In genomic region chr1:116390195-116390594, GRCh38 we compare ENCODE assay signal across 12 cellular contexts. TPM values are rescaled to one million over a fixed set of nuclear protein-coding genes. Genes with fewer than 3 reads are reported as not detected.
A peak's percentile ranks its signal among the peaks of the same experiment; 100 is the strongest.
DNase-seq lines count a peak whose midpoint lies in the region; ATAC-seq and TF ChIP-seq lines count a peak whose summit lies in the region.
"Had no signal": no experiment of that assay in that cellular context is flagged by ENCODE, and none has a peak within 500 bp of the region (broad histone marks: within the 10 kb centered on the region; RNA-seq: fewer than 3 reads in every experiment).

No MANE protein-coding gene starts in this region.

- TF ChIP-seq POLR2A in gastrocnemius medialis (IDR thresholded peaks at IDR 0.05) = peak in 1 of 2 donors; percentile 7

- no peaks in the 10 kb centered on the region for H3K4me1 ChIP-seq in gastrocnemius medialis
- H3K4me1 ChIP-seq: SJSA1 had no signal

- in situ Hi-C loops in gastrocnemius medialis (cut with MboI; ENCODE audit: low sequenced_read_pairs in 4 of 4) = no loop called here

- H3K4me3 ChIP-seq in gastrocnemius medialis = no peak overlapping the region
- H3K4me3 ChIP-seq: SJSA1 had no signal

- H3K9me3 ChIP-seq in gastrocnemius medialis = no peaks in the 10 kb centered on the region
- H3K9me3 ChIP-seq: SJSA1 had no signal

- H3K36me3 ChIP-seq in gastrocnemius medialis = peaks cover 6 to 94% of the 10 kb centered on the region in 2 donors

- ATAC-seq in GM19351 (IDR thresholded peaks at IDR 0.05; ENCODE audit: unreplicated experiment) = peak; percentile 99
- peak; percentile 94 for ATAC-seq in HG02870 (IDR thresholded peaks at IDR 0.05; ENCODE audit: unreplicated experiment)
- ATAC-seq in gastrocnemius medialis = peak; percentile 54 to 68
- no peak for ATAC-seq in GM21576 (IDR thresholded peaks at IDR 0.05; ENCODE audit: unreplicated experiment)

- intact Hi-C loops in gastrocnemius medialis (cut with DNase I; ENCODE audit: low total_unique reads) = no loop called here

- no peaks in the 10 kb centered on the region for H3K27me3 ChIP-seq in gastrocnemius medialis
- H3K27me3 ChIP-seq: SJSA1 had no signal

- peak; percentile 20 for DNase-seq in activated CD4-positive, alpha-beta T cell treated with anti-CD3 and anti-CD28 coated beads, Interleukin-2, amount 50 U/mL, for 1 hour
- no peak for DNase-seq in gastrocnemius medialis
- DNase-seq in Kasumi-1 (lab: John Stamatoyannopoulos, UW) = no peak
- no peak for DNase-seq in OCI-M2 (lab: John Stamatoyannopoulos, UW; ENCODE audit: unreplicated experiment)
- DNase-seq in cerebellar cortex (ENCODE audit: low spot score) = no peak
- DNase-seq: aorta, mammary epithelial cell, NCI-H1092 had no signal

- peak overlapping the region in 1 of 4 donors; percentile 66 for H3K27ac ChIP-seq in gastrocnemius medialis
- H3K27ac ChIP-seq: SJSA1 had no signal

- TF ChIP-seq CTCF in gastrocnemius medialis (IDR thresholded peaks at IDR 0.05 in 4 of 5, conservative IDR thresholded peaks at IDR 0.05 in 1 of 5) = no peak

RNA-seq across cellular contexts. Expression of gene ATP1A1, which starts 17.2 kb away (rescaled TPM):
- 100 to 1,000 TPM; 103 to 257 (median 204) TPM for total RNA-seq in gastrocnemius medialis
